26 cellular contexts compared by ENCODE assay signal in the genomic region with DNA sequence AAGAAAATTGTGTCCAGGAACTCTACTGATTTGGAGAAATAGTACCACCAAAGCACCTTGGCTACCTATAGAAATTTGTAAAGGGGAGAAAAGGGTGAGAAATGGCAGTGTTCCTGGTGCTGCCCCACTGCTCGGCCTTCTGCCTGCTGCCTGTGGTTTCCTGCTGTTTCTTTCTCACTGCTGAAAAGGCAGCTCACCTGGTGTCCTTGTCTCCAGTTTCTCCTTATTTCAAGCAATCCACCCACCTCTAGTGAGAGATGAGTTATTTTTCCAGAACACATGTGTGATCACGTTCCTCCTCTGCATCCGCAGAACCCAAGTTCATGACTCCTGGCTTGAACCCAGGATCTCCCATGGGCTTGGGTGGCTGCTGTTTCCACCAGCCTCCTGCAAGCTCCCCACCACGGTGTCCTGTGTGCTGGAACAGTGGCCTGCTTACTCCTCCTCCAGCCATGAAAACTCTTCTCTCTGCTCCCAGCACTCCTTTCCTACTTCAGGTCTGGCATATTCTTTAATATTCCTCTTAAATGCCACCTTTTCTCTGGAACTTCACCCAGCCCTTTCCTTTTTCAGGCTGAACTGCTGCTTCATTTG. TPM values are rescaled to one million over a fixed set of nuclear protein-coding genes. Genes with fewer than 3 reads are reported as not detected.
DNase-seq lines count a peak whose midpoint lies in the region; ATAC-seq and TF ChIP-seq lines count a peak whose summit lies in the region.
"Had no signal": no experiment of that assay in that cellular context is flagged by ENCODE, and none has a peak within 500 bp of the region (broad histone marks: within the 10 kb centered on the region; RNA-seq: fewer than 3 reads in every experiment).

No MANE protein-coding gene starts in this region.

- H4K20me1 ChIP-seq in GM23338 (replicated peaks; ENCODE audit: insufficient read depth), result no peaks in the 10 kb centered on the region

- H4K5ac ChIP-seq in mesendoderm (ENCODE audit: low read length), result no peak overlapping the region

- WGBS in mesendoderm (ENCODE audit: extremely low coverage, insufficient coverage, low lambda C conversion rate), result no CpG with 5 or more reads among the region's 4 CpGs
- 83 to 89% methylated on average over 4 of the region's 4 CpGs for WGBS in sigmoid colon, 2 donors

- no peaks in the 10 kb centered on the region for H3K9me3 ChIP-seq in sigmoid colon
- H3K9me3 ChIP-seq: BE2C, SJCRH30 had no signal

- TF ChIP-seq CTCF in GM23338 (conservative IDR thresholded peaks at IDR 0.05; ENCODE audit: low read depth in 2 of 2), result no peak
- no peak for TF ChIP-seq CTCF in sigmoid colon (IDR thresholded peaks at IDR 0.05)
- TF ChIP-seq CTCF in nephron progenitor cell (IDR thresholded peaks at IDR 0.05), result no peak

- intact Hi-C loops in activated CD4-positive, alpha-beta T cell treated with anti-CD3 and anti-CD28 coated beads, Interleukin-2, amount 10 ng/mL, durations not matched to agents 24 days and 14 days (cut with micrococcal nuclease), result no loop called here
- intact Hi-C loops in sigmoid colon (cut with DNase I), result no loop called here

- H3K79me2 ChIP-seq in GM23338 (replicated peaks; ENCODE audit: insufficient read depth) (no peaks in the 10 kb centered on the region), mesendoderm (ENCODE audit: control insufficient read depth, insufficient read depth, low read length) (no peaks in the 10 kb centered on the region)

- no peak overlapping the region for H3K18ac ChIP-seq in mesendoderm (ENCODE audit: low read length)

- H3K27me3 Mint-ChIP-seq in activated CD4-positive, alpha-beta T cell treated with anti-CD3 and anti-CD28 coated beads, Interleukin-2, amount 10 ng/mL, durations not matched to agents 24 days and 14 days, result peaks cover 8% of the 10 kb centered on the region
- H3K27me3 Mint-ChIP-seq in GM23338 (ENCODE audit: insufficient read depth, low read depth, poor library complexity) (peaks cover 3% of the 10 kb centered on the region), nephron progenitor cell (ENCODE audit: low read depth, poor library complexity) (peaks cover 3% of the 10 kb centered on the region)

- no peak overlapping the region for H3K4me3 Mint-ChIP-seq in activated CD4-positive, alpha-beta T cell treated with anti-CD3 and anti-CD28 coated beads, Interleukin-2, amount 10 ng/mL, durations not matched to agents 24 days and 14 days
- H3K4me3 Mint-ChIP-seq in GM23338 (no peak overlapping the region), nephron progenitor cell (no peak overlapping the region)
- H3K4me3 Mint-ChIP-seq: CD14-positive monocyte; CD8-positive, alpha-beta memory T cell had no signal

- peaks cover 13% of the 10 kb centered on the region for H3K4me1 ChIP-seq in GM23338 (ENCODE audit: insufficient read depth)
- H3K4me1 ChIP-seq in mesendoderm (ENCODE audit: control insufficient read depth, low read depth, low read length), result peaks cover 2% of the 10 kb centered on the region
- no peaks in the 10 kb centered on the region for H3K4me1 ChIP-seq in sigmoid colon
- H3K4me1 ChIP-seq: BE2C, SJCRH30 had no signal

- no peaks in the 10 kb centered on the region for H3K36me3 ChIP-seq in GM23338 (ENCODE audit: insufficient read depth)
- no peaks in the 10 kb centered on the region for H3K36me3 ChIP-seq in mesendoderm (ENCODE audit: control insufficient read depth, insufficient read depth, low read length)
- H3K36me3 ChIP-seq in sigmoid colon, result no peaks in the 10 kb centered on the region
- H3K36me3 ChIP-seq: BE2C had no signal

- H3K4ac ChIP-seq in mesendoderm (ENCODE audit: low read depth, low read length), result no peak overlapping the region

- H3K27ac ChIP-seq in GM23338 (ENCODE audit: low read depth), result no peak overlapping the region
- H3K27ac ChIP-seq in mesendoderm (ENCODE audit: low read depth, low read length), result no peak overlapping the region
- H3K27ac ChIP-seq in sigmoid colon, result no peak overlapping the region
- H3K27ac ChIP-seq: 22Rv1, SJCRH30 had no signal

- peak; percentile 88 for ATAC-seq in GM23338
- ATAC-seq: GM12878, SK-N-SH treated with all-trans-retinoic acid at 6 μM for 48 hours had no signal

- H3K79me1 ChIP-seq in mesendoderm (ENCODE audit: low read length), result no peaks in the 10 kb centered on the region

- no peaks in the 10 kb centered on the region for H3K9me2 ChIP-seq in GM23338 (ENCODE audit: insufficient read depth)

- DNase-seq in activated CD4-positive, alpha-beta T cell treated with anti-CD3 and anti-CD28 coated beads, Interleukin-2, amount 10 ng/mL, durations not matched to agents 24 days and 14 days, result peak; percentile 29
- DNase-seq in activated CD4-positive, alpha-beta T cell treated with anti-CD3 and anti-CD28 coated beads, Interleukin-2, amount 50 U/mL, for 48 hours, result no peak
- DNase-seq in GM23338 (ENCODE audit: low spot score), result no peak
- peak; percentile 60 for DNase-seq in NCI-H69 (lab: John Stamatoyannopoulos, UW)
- DNase-seq in mesendoderm, result no peak
- DNase-seq in activated naive CD4-positive, alpha-beta T cell treated with anti-CD3 and anti-CD28 coated beads, Interleukin-2, amount 50 U/mL, for 16 hours, result no peak
- DNase-seq in sigmoid colon, result no peak
- no peak for DNase-seq in nephron progenitor cell
- DNase-seq: ACHN; BE2C; CD8-positive, alpha-beta memory T cell; DMS 273 treated with DMSO at 0.1 percent for 48 hours; DMS79; EL; GDM1; KG1; MM.1S; NCI-H1417; NCI-H187; NCI-H524; NCI-H774; SJCRH30 had no signal

- H3K27me3 ChIP-seq in GM23338 (ENCODE audit: insufficient read depth) (no peaks in the 10 kb centered on the region), mesendoderm (ENCODE audit: insufficient read depth, low read length, poor library complexity) (no peaks in the 10 kb centered on the region), sigmoid colon (no peaks in the 10 kb centered on the region)
- H3K27me3 ChIP-seq: BE2C, SJCRH30 had no signal

- H3K9ac ChIP-seq in mesendoderm (ENCODE audit: low read length), result no peak overlapping the region

- H3F3A ChIP-seq in GM23338 (replicated peaks; ENCODE audit: low read depth), result no peaks in the 10 kb centered on the region; the same call in 1 of the 2 replicates

- H4K8ac ChIP-seq in mesendoderm (ENCODE audit: low read depth, low read length), result no peak overlapping the region

- no peak overlapping the region for H3K27ac Mint-ChIP-seq in activated CD4-positive, alpha-beta T cell treated with anti-CD3 and anti-CD28 coated beads, Interleukin-2, amount 10 ng/mL, durations not matched to agents 24 days and 14 days
- H3K27ac Mint-ChIP-seq in GM23338 (no peak overlapping the region), nephron progenitor cell (no peak overlapping the region)
- H3K27ac Mint-ChIP-seq: CD14-positive monocyte had no signal

- H2AFZ ChIP-seq in GM23338, result peak overlapping the region; percentile 60; the same call in 1 of the 2 replicates

- H3K23ac ChIP-seq in mesendoderm (ENCODE audit: low read length), result no peak overlapping the region

- no peak overlapping the region for H2BK120ac ChIP-seq in mesendoderm (ENCODE audit: low read depth, low read length)

- H2AK5ac ChIP-seq in mesendoderm (ENCODE audit: low read length), result no peak overlapping the region

- no peaks in the 10 kb centered on the region for H3K9me3 Mint-ChIP-seq in activated CD4-positive, alpha-beta T cell treated with anti-CD3 and anti-CD28 coated beads, Interleukin-2, amount 10 ng/mL, durations not matched to agents 24 days and 14 days
- H3K9me3 Mint-ChIP-seq in GM23338 (no peaks in the 10 kb centered on the region), nephron progenitor cell (no peaks in the 10 kb centered on the region)
- H3K9me3 Mint-ChIP-seq: CD8-positive, alpha-beta memory T cell had no signal

- H3K56ac ChIP-seq in mesendoderm (ENCODE audit: low read length), result peak overlapping the region; percentile 6

- H3K4me1 Mint-ChIP-seq in activated CD4-positive, alpha-beta T cell treated with anti-CD3 and anti-CD28 coated beads, Interleukin-2, amount 10 ng/mL, durations not matched to agents 24 days and 14 days, result no peaks in the 10 kb centered on the region
- peaks cover 23% of the 10 kb centered on the region for H3K4me1 Mint-ChIP-seq in GM23338
- no peaks in the 10 kb centered on the region for H3K4me1 Mint-ChIP-seq in nephron progenitor cell
- H3K4me1 Mint-ChIP-seq: CD14-positive monocyte; CD8-positive, alpha-beta memory T cell had no signal

- H3K36me3 Mint-ChIP-seq in activated CD4-positive, alpha-beta T cell treated with anti-CD3 and anti-CD28 coated beads, Interleukin-2, amount 10 ng/mL, durations not matched to agents 24 days and 14 days (ENCODE audit: low read depth), result no peaks in the 10 kb centered on the region
- no peaks in the 10 kb centered on the region for H3K36me3 Mint-ChIP-seq in GM23338 (ENCODE audit: low read depth)
- H3K36me3 Mint-ChIP-seq in nephron progenitor cell (ENCODE audit: low read depth), result peaks cover 28% of the 10 kb centered on the region
- H3K36me3 Mint-ChIP-seq: CD14-positive monocyte; CD8-positive, alpha-beta memory T cell had no signal

- TF ChIP-seq EP300 in sigmoid colon (IDR thresholded peaks at IDR 0.05), result no peak

- no peak overlapping the region for H2BK15ac ChIP-seq in mesendoderm (replicated peaks; ENCODE audit: low read depth)

- no peak overlapping the region for H2BK5ac ChIP-seq in mesendoderm (ENCODE audit: low read length)

- H3K4me2 ChIP-seq in GM23338 (peak overlapping the region; percentile 50), mesendoderm (ENCODE audit: low read length) (no peak overlapping the region)

- TF ChIP-seq POLR2A in sigmoid colon (IDR thresholded peaks at IDR 0.05), result no peak

- H3K4me3 ChIP-seq in GM23338 (no peak overlapping the region), mesendoderm (ENCODE audit: low read length) (no peak overlapping the region), sigmoid colon (no peak overlapping the region)
- H3K4me3 ChIP-seq: GM12878, SJCRH30 had no signal

RNA-seq across cellular contexts. Expression of a gene that starts 48.9 kb away (rescaled TPM):
- total RNA-seq in activated CD4-positive, alpha-beta T cell treated with anti-CD3 and anti-CD28 coated beads, Interleukin-2, amount 10 ng/mL, durations not matched to agents 24 days and 14 days, result not detected in 2 replicates
- total RNA-seq in GM23338 (2014; rRNA removed; shearing (Covaris generic)), result 1.6 and 1.7 TPM in 2 replicates
- 1.2 TPM in 2 replicates for polyA plus RNA-seq in GM23338 (2016; fragmentation: Nextera tagmentation; extraction: Ambion mirVana)
- 3.0 TPM for polyA plus RNA-seq in mesendoderm (2013, experiment 1 of 2)
- polyA plus RNA-seq in mesendoderm (2013, experiment 2 of 2), result 3.3 TPM
- total RNA-seq in sigmoid colon, result under 1 TPM; 0.16 to 0.83 (median 0.56) TPM
- under 1 TPM in 1 of 3 donors, not detected in 2; 0.36 TPM for polyA plus RNA-seq in sigmoid colon
- total RNA-seq: CD8-positive, alpha-beta memory T cell; GM12878 had no signal
- polyA plus RNA-seq: CD14-positive monocyte; CD8-positive, alpha-beta memory T cell had no signal

Comparison
In these comparisons a context has a peak if more than half of its experiments do, and no peak if none do; other contexts are left out.
1. DNase-seq: peak in activated CD4-positive, alpha-beta T cell treated with anti-CD3 and anti-CD28 coated beads, Interleukin-2, amount 10 ng/mL, durations not matched to agents 24 days and 14 days (single experiment) and NCI-H69 (single experiment); none in activated CD4-positive, alpha-beta T cell treated with anti-CD3 and anti-CD28 coated beads, Interleukin-2, amount 50 U/mL, for 48 hours (0 of 2), GM23338 (single experiment), mesendoderm (single experiment), activated naive CD4-positive, alpha-beta T cell treated with anti-CD3 and anti-CD28 coated beads, Interleukin-2, amount 50 U/mL, for 16 hours (single experiment), sigmoid colon (single experiment) and nephron progenitor cell (single experiment).